9 cellular contexts compared by ENCODE assay signal in genomic region chr3:45612918-45613602, GRCh38. TPM values are rescaled to one million over a fixed set of nuclear protein-coding genes. Genes with fewer than 3 reads are reported as not detected.
A peak's percentile ranks its signal among the peaks of the same experiment; 100 is the strongest.
DNase-seq lines count a peak whose midpoint lies in the region; ATAC-seq, FAIRE-seq and TF ChIP-seq lines count a peak whose summit lies in the region.
"Had no signal": no experiment of that assay in that cellular context is flagged by ENCODE, and none has a peak within 500 bp of the region (broad histone marks: within the 10 kb centered on the region; RNA-seq: fewer than 3 reads in every experiment).

No MANE protein-coding gene starts in this region.

- no peaks in the 10 kb centered on the region for H3K27me3 Mint-ChIP-seq in nephron (ENCODE audit: low read depth)

- FAIRE-seq in GM19239 (lab: Jason Lieb, UNC) = peak; percentile 100

- peaks cover 81% of the 10 kb centered on the region for H3K4me1 Mint-ChIP-seq in nephron

- H3K4me3 Mint-ChIP-seq in nephron = peak overlapping the region in 1 of 3 experiments; percentile 26

- no peak overlapping the region for H3K4me3 ChIP-seq in MG63
- H3K4me3 ChIP-seq: SK-N-MC had no signal

- DNase-seq in GM19239 (ENCODE audit: insufficient read length, low spot score) (no peak), NCI-H2196 treated with DMSO at 0.1 percent for 48 hours (lab: John Stamatoyannopoulos, UW; ENCODE audit: unreplicated experiment) (peak; percentile 21), MG63 (no peak), amniotic stem cell (lab: John Stamatoyannopoulos, UW) (no peak)
- no peak for DNase-seq in activated CD8-positive, alpha-beta memory T cell treated with anti-CD3 and anti-CD28 coated beads, Interleukin-2, amount 50 U/mL, for 4 hours
- DNase-seq in stimulated activated naive CD4-positive, alpha-beta T cell (lab: John Stamatoyannopoulos, UW) = no peak

- no peaks in the 10 kb centered on the region for H3K9me3 Mint-ChIP-seq in nephron

- no peak for TF ChIP-seq CTCF in nephron (IDR thresholded peaks at IDR 0.05; ENCODE audit: unreplicated experiment in 3 of 3)

- H3K27ac Mint-ChIP-seq in nephron = peak overlapping the region; percentile 24 to 65 (median 50)

- H3K36me3 ChIP-seq in MG63 = no peaks in the 10 kb centered on the region

- H3K36me3 Mint-ChIP-seq in nephron (ENCODE audit: low read depth) = peaks cover 11% of the 10 kb centered on the region

- no peaks in the 10 kb centered on the region for H3K9me3 ChIP-seq in MG63

- peak; percentile 84 for ATAC-seq in HG02938 (IDR thresholded peaks at IDR 0.05; ENCODE audit: unreplicated experiment)

- H3K27me3 ChIP-seq in MG63 = no peaks in the 10 kb centered on the region

RNA-seq across cellular contexts. Expression of gene LIMD1, which starts 18.5 kb away (rescaled TPM):
- 6.5 and 9.3 TPM in 2 replicates for total RNA-seq in MG63 (2014; rRNA removed; shearing (Covaris generic); ENCODE audit: low replicate concordance)
